25 cellular contexts compared by ENCODE assay signal in genomic region chr2:135149251-135149650, GRCh38.
DNase-seq lines count a peak whose midpoint lies in the region; TF ChIP-seq lines count a peak whose summit lies in the region.
"Had no signal": no experiment of that assay in that cellular context is flagged by ENCODE, and none has a peak within 500 bp of the region (broad histone marks: within the 10 kb centered on the region; RNA-seq: fewer than 3 reads in every experiment).

No MANE protein-coding gene starts in this region.

- peaks cover 53% of the 10 kb centered on the region for H3K36me3 Mint-ChIP-seq in MCF 10A (ENCODE audit: insufficient read depth, unreplicated experiment)

- H3K36me3 ChIP-seq in breast epithelium = peaks cover 3% of the 10 kb centered on the region

- CTCF ChIA-PET in MCF 10A (lab: Yijun Ruan, JAX) = interaction anchor here (0.6 to 0.8 kb wide), 2 partner anchors 14 to 31 kb away, joined by 3 to 5 read pairs; no protein-coding TSS in a partner anchor

- H3K4me3 Mint-ChIP-seq in MCF 10A (ENCODE audit: unreplicated experiment) = no peak overlapping the region
- H3K4me3 Mint-ChIP-seq: activated CD4-positive, alpha-beta T cell treated with anti-CD3 and anti-CD28 coated beads, Interleukin-2, amount 10 ng/mL, durations not matched to agents 7 days and 5 days; activated naive CD4-positive, alpha-beta T cell treated with anti-CD3 and anti-CD28 coated beads, Interleukin-2, amount 10 ng/mL, durations not matched to agents 7 days and 5 days; brain; neural crest cell; stimulated activated effector memory CD8-positive, alpha-beta T cell treated with anti-CD3 and anti-CD28 coated beads, Interleukin-12 subunit alpha, Interleukin-12 subunit beta, amount 100 ng/mL, for 72 hours had no signal

- POLR2A ChIA-PET in MCF 10A (lab: Yijun Ruan, JAX) = interaction anchor here (0.7 kb wide), 2 partner anchors 39 to 1579 kb away, joined by 3 to 4 read pairs; no protein-coding TSS in a partner anchor

- no peaks in the 10 kb centered on the region for H3K9me3 Mint-ChIP-seq in MCF 10A (ENCODE audit: unreplicated experiment)
- H3K9me3 Mint-ChIP-seq: stimulated activated effector memory CD8-positive, alpha-beta T cell treated with anti-CD3 and anti-CD28 coated beads, Interleukin-12 subunit alpha, Interleukin-12 subunit beta, amount 100 ng/mL, for 72 hours had no signal

- TF ChIP-seq POLR2A in breast epithelium (IDR thresholded peaks at IDR 0.05) = no peak

- no peaks in the 10 kb centered on the region for H3K4me1 ChIP-seq in breast epithelium
- H3K4me1 ChIP-seq: BLaER1, esophagus squamous epithelium, Peyer's patch, testis had no signal

- H3K27me3 ChIP-seq in breast epithelium = no peaks in the 10 kb centered on the region
- H3K27me3 ChIP-seq: BLaER1, esophagus squamous epithelium, Peyer's patch, testis had no signal

- H3K27ac Mint-ChIP-seq in MCF 10A (ENCODE audit: low read depth, unreplicated experiment) = no peak overlapping the region
- H3K27ac Mint-ChIP-seq: activated CD4-positive, alpha-beta T cell treated with anti-CD3 and anti-CD28 coated beads, Interleukin-2, amount 10 ng/mL, durations not matched to agents 7 days and 5 days; activated naive CD4-positive, alpha-beta T cell treated with anti-CD3 and anti-CD28 coated beads, Interleukin-2, amount 10 ng/mL, durations not matched to agents 7 days and 5 days; stimulated activated effector memory CD8-positive, alpha-beta T cell treated with anti-CD3 and anti-CD28 coated beads, Interleukin-12 subunit alpha, Interleukin-12 subunit beta, amount 100 ng/mL, for 72 hours had no signal

- no peaks in the 10 kb centered on the region for H3K27me3 Mint-ChIP-seq in MCF 10A (ENCODE audit: insufficient read depth, unreplicated experiment)
- H3K27me3 Mint-ChIP-seq: activated CD4-positive, alpha-beta T cell treated with anti-CD3 and anti-CD28 coated beads, Interleukin-2, amount 10 ng/mL, durations not matched to agents 7 days and 5 days; activated naive CD4-positive, alpha-beta T cell treated with anti-CD3 and anti-CD28 coated beads, Interleukin-2, amount 10 ng/mL, durations not matched to agents 7 days and 5 days; brain had no signal

- H3K9me3 ChIP-seq in breast epithelium = no peaks in the 10 kb centered on the region
- H3K9me3 ChIP-seq: esophagus squamous epithelium, Peyer's patch, testis had no signal

- peaks cover 14% of the 10 kb centered on the region for H3K4me1 Mint-ChIP-seq in MCF 10A (ENCODE audit: insufficient read depth, unreplicated experiment)
- H3K4me1 Mint-ChIP-seq: brain had no signal

- TF ChIP-seq CTCF in MCF 10A (IDR thresholded peaks at IDR 0.05; ENCODE audit: unreplicated experiment) = no peak
- TF ChIP-seq CTCF in breast epithelium (IDR thresholded peaks at IDR 0.05) = no peak
- TF ChIP-seq CTCF in fibroblast of pulmonary artery (IDR thresholded peaks at IDR 0.05; ENCODE audit: low read length, missing control alignments) = no peak

- H3K4me3 ChIP-seq in breast epithelium (no peak overlapping the region), fibroblast of pulmonary artery (replicated peaks; ENCODE audit: low read depth, low read length) (no peak overlapping the region), skeletal muscle cell (ENCODE audit: low read depth, low read length) (no peak overlapping the region)
- H3K4me3 ChIP-seq: BLaER1, esophagus squamous epithelium, Peyer's patch, testis had no signal

- H3K27ac ChIP-seq in breast epithelium = no peak overlapping the region
- H3K27ac ChIP-seq: BLaER1, esophagus squamous epithelium, Peyer's patch, testis had no signal

- intact Hi-C loops in MCF 10A (cut with micrococcal nuclease) (no loop called here), breast epithelium (cut with DNase I; ENCODE audit: low total_unique reads) (no loop called here)

- DNase-seq in MCF 10A (ENCODE audit: unreplicated experiment) (peak; percentile 68), breast epithelium (ENCODE audit: low spot score in 2 of 2) (no peak), amniotic epithelial cell (ENCODE audit: low read depth) (peak; percentile 79), fibroblast of pulmonary artery (ENCODE audit: low read depth) (peak; percentile 67), skeletal muscle cell (ENCODE audit: low read depth) (peak; percentile 23), NCI-H2196 treated with DMSO at 0.1 percent for 48 hours (lab: John Stamatoyannopoulos, UW; ENCODE audit: unreplicated experiment) (no peak), pons (ENCODE audit: low spot score) (no peak)
- no peak for DNase-seq in stimulated activated CD4-positive, alpha-beta T cell treated with anti-CD3 and anti-CD28 coated beads, Interleukin-12 subunit alpha, Interleukin-12 subunit beta, amount 100 ng/mL, for 4 hours
- DNase-seq: 8988T; activated CD4-positive, alpha-beta T cell treated with anti-CD3 and anti-CD28 coated beads, Interleukin-2, amount 10 ng/mL, durations not matched to agents 7 days and 5 days; activated CD8-positive, alpha-beta memory T cell treated with anti-CD3 and anti-CD28 coated beads, Interleukin-2, amount 50 U/mL, for 48 hours; activated naive CD4-positive, alpha-beta T cell treated with anti-CD3 and anti-CD28 coated beads, Interleukin-2, amount 10 ng/mL, durations not matched to agents 7 days and 5 days; esophagus squamous epithelium; hypothalamus; Karpas-422; NCI-H1417; NCI-H2171 treated with DMSO at 0.1 percent for 48 hours; NCI-H82; stimulated activated CD4-positive, alpha-beta T cell treated with anti-CD3 and anti-CD28 coated beads, Interleukin-15, amount 100 ng/mL, for 24 hours; testis had no signal

- BruUV-seq in MCF 10A (replicated peaks; lab: Mats Ljungman, UMichigan) = no TSS peak

Comparison
In these comparisons a context has a peak if more than half of its experiments do, and no peak if none do; other contexts are left out.
1. DNase-seq: peak in MCF 10A (single experiment), amniotic epithelial cell (single experiment), fibroblast of pulmonary artery (single experiment) and skeletal muscle cell (single experiment); none in breast epithelium (0 of 2), NCI-H2196 treated with DMSO at 0.1 percent for 48 hours (single experiment), pons (single experiment) and stimulated activated CD4-positive, alpha-beta T cell treated with anti-CD3 and anti-CD28 coated beads, Interleukin-12 subunit alpha, Interleukin-12 subunit beta, amount 100 ng/mL, for 4 hours (single experiment).